ENCODE assay signal across 10 cellular contexts in the genomic region with DNA sequence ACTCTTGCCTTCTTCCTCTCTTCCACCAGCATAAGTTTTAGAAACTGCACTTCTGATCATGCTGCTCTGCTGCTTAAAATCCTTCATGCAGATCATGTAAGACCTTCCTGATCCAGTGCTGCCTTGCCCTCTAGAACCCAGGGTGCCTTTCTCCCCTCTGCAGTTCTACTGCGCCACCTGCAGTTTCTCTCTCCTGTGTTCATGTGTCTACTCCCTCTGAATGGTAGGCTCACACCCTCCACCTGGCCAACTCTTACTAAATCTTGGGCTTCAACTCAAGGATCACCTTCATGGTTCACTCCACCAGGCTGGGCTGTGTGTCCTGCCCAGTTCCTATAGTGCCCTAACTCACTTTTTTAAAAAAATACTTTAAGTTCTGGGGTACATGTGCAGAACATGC.
DNase-seq lines count a peak whose midpoint lies in the region; ATAC-seq and TF ChIP-seq lines count a peak whose summit lies in the region.
"Had no signal": no experiment of that assay in that cellular context is flagged by ENCODE, and none has a peak within 500 bp of the region (broad histone marks: within the 10 kb centered on the region; RNA-seq: fewer than 3 reads in every experiment).

No MANE protein-coding gene starts in this region.

- intact Hi-C loops in PC-9 (cut with micrococcal nuclease; ENCODE audit: unreplicated experiment): loop anchor here (10.0 kb wide), 1 partner anchor 142 kb away; no protein-coding TSS in a partner anchor

- CTCF ChIA-PET in PC-9 (lab: Charles Lee): no interaction called here

- H3K27ac ChIP-seq in PC-9: peak overlapping the region; percentile 95; the same call in 1 of the 2 replicates

- no peaks in the 10 kb centered on the region for H3K9me3 Mint-ChIP-seq in stimulated activated naive CD8-positive, alpha-beta T cell treated with anti-CD3 and anti-CD28 coated beads, Interleukin-15, amount 100 ng/mL, for 72 hours

- no peaks in the 10 kb centered on the region for H4K20me1 ChIP-seq in PC-9 (ENCODE audit: insufficient read depth)

- in situ Hi-C loops in G401 (cut with HindIII; ENCODE audit: low sequenced_read_pairs): no loop called here

- no peak overlapping the region for H3K4me3 Mint-ChIP-seq in stimulated activated naive CD8-positive, alpha-beta T cell treated with anti-CD3 and anti-CD28 coated beads, Interleukin-15, amount 100 ng/mL, for 72 hours

- H3K4me1 ChIP-seq in PC-9 (replicated peaks; ENCODE audit: insufficient read depth): peaks cover 40% of the 10 kb centered on the region

- H2AFZ ChIP-seq in PC-9: no peak overlapping the region

- no TSS peak for BruUV-seq in PC-9 (replicated peaks; lab: Mats Ljungman, UMichigan)

- no peak for ATAC-seq in stimulated activated naive CD8-positive, alpha-beta T cell treated with anti-CD3 and anti-CD28 coated beads, Interleukin-15, Interleukin-2, amounts not matched to agents 100 U/mL and 50 U/mL, for 24 hours
- no peak for ATAC-seq in stimulated activated naive CD8-positive, alpha-beta T cell treated with anti-CD3 and anti-CD28 coated beads, Interleukin-15, amount 100 ng/mL, for 72 hours

- H3K27me3 ChIP-seq in PC-9 (ENCODE audit: insufficient read depth, low read depth): no peaks in the 10 kb centered on the region

- H3K4me3 ChIP-seq in PC-9: no peak overlapping the region

- H3K27me3 Mint-ChIP-seq in stimulated activated naive CD8-positive, alpha-beta T cell treated with anti-CD3 and anti-CD28 coated beads, Interleukin-15, amount 100 ng/mL, for 72 hours: no peaks in the 10 kb centered on the region

- no peaks in the 10 kb centered on the region for H3K9me2 ChIP-seq in PC-9 (ENCODE audit: insufficient read depth)

- H3K4me2 ChIP-seq in PC-9: no peak overlapping the region

- no peak for TF ChIP-seq CTCF in PC-9 (conservative IDR thresholded peaks at IDR 0.05)

- DNase-seq in stimulated activated naive CD8-positive, alpha-beta T cell treated with anti-CD3 and anti-CD28 coated beads, Interleukin-15, Interleukin-2, amounts not matched to agents 100 U/mL and 50 U/mL, for 24 hours: peak; percentile 47
- DNase-seq in stimulated activated naive CD8-positive, alpha-beta T cell treated with anti-CD3 and anti-CD28 coated beads, Interleukin-15, amount 100 ng/mL, for 72 hours: no peak
- DNase-seq in PC-9 (no peak), G401 (ENCODE audit: low spot score) (no peak), SK-N-DZ (ENCODE audit: low spot score) (no peak), DMS79 (lab: John Stamatoyannopoulos, UW) (no peak)
- peak; percentile 52 for DNase-seq in central memory CD4-positive, alpha-beta T cell
- peak; percentile 48 for DNase-seq in stimulated activated naive CD4-positive, alpha-beta T cell treated with Interleukin-2 at 50 U/mL for 16 hours (lab: John Stamatoyannopoulos, UW)
- DNase-seq: NCI-H2107, nucleus accumbens had no signal

- H3K4me1 Mint-ChIP-seq in stimulated activated naive CD8-positive, alpha-beta T cell treated with anti-CD3 and anti-CD28 coated beads, Interleukin-15, amount 100 ng/mL, for 72 hours: peaks cover 82% of the 10 kb centered on the region

- no peaks in the 10 kb centered on the region for H3K79me2 ChIP-seq in PC-9 (ENCODE audit: low read depth)

- H3K27ac Mint-ChIP-seq in stimulated activated naive CD8-positive, alpha-beta T cell treated with anti-CD3 and anti-CD28 coated beads, Interleukin-15, amount 100 ng/mL, for 72 hours: no peak overlapping the region

- POLR2A ChIA-PET in PC-9 (lab: Charles Lee; ENCODE audit: unreplicated experiment): no interaction called here

- H3K36me3 ChIP-seq in PC-9 (ENCODE audit: low read depth): no peaks in the 10 kb centered on the region

- H3K9me3 ChIP-seq in PC-9 (ENCODE audit: insufficient read depth, low read depth): no peaks in the 10 kb centered on the region; the same call in 1 of the 2 replicates

- peaks cover 19% of the 10 kb centered on the region for H3F3A ChIP-seq in PC-9 (ENCODE audit: insufficient read depth, low read depth)

Comparison
In these comparisons a context has a peak if more than half of its experiments do, and no peak if none do; other contexts are left out.
1. DNase-seq: peak in stimulated activated naive CD8-positive, alpha-beta T cell treated with anti-CD3 and anti-CD28 coated beads, Interleukin-15, Interleukin-2, amounts not matched to agents 100 U/mL and 50 U/mL, for 24 hours (single experiment), central memory CD4-positive, alpha-beta T cell (single experiment) and stimulated activated naive CD4-positive, alpha-beta T cell treated with Interleukin-2 at 50 U/mL for 16 hours (single experiment); none in stimulated activated naive CD8-positive, alpha-beta T cell treated with anti-CD3 and anti-CD28 coated beads, Interleukin-15, amount 100 ng/mL, for 72 hours (0 of 2), PC-9 (0 of 2), G401 (single experiment), SK-N-DZ (single experiment) and DMS79 (single experiment).